8 cellular contexts compared by ENCODE assay signal in the genomic region with DNA sequence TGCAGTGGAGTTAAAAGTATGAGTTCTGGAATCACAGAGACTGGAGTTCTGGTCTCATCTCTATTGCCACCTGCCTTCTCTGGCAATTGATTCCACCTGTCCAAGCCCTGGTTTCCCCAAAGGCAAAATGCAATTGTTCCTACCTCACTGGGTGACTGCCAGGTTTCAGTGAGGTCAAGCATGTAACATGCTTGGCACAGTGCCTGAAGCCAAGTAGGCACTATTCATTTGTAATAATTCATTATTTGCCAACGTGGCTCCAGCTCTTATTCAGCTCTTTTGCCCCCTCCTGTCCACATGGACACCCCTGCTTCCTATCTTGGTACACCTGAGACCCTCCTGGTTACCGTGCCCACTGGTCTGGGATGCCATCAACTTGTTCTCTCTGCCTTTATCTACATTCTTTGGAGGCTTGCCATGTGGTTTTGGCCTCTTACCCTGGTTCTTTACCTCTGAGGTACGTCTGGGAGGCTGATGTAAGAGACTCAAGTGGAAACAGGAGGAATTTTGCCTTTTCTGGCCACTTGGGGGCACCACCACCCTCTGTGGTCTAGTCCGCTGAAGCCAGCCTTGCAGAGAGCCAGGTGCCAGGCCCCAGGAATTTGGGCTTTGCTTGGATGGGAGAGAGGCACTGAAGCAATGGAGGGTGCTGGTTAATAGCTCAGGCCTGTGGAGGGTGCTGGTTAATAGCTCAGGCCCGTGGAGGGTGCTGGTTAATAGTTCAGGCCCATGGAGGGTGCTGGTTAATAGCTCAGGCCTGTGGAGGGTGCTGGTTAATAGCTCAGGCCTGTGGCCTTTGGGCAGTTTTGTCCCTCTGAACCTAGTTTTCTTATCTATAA. TPM values are rescaled to one million over a fixed set of nuclear protein-coding genes. Genes with fewer than 3 reads are reported as not detected.
DNase-seq lines count a peak whose midpoint lies in the region; ATAC-seq and TF ChIP-seq lines count a peak whose summit lies in the region.

No MANE protein-coding gene starts in this region.

- H3K4me1 Mint-ChIP-seq in type B pancreatic cell (ENCODE audit: unreplicated experiment), result peaks cover 14% of the 10 kb centered on the region

- peak overlapping the region; percentile 72 for H3K27ac Mint-ChIP-seq in type B pancreatic cell

- peak; percentile 96 for DNase-seq in DMS79 (lab: John Stamatoyannopoulos, UW)
- DNase-seq in LoVo (ENCODE audit: low spot score), result peak; percentile 84
- peak; percentile 78 for DNase-seq in RKO (ENCODE audit: low spot score)
- DNase-seq in activated effector memory CD4-positive, alpha-beta T cell treated with anti-CD3 and anti-CD28 coated beads, Interleukin-2, amount 50 U/mL, for 16 hours, result peak; percentile 82
- peak; percentile 56 for DNase-seq in foreskin melanocyte
- peak; percentile 65 for DNase-seq in occipital lobe (lab: John Stamatoyannopoulos, UW)
- no peak for DNase-seq in type B pancreatic cell (ENCODE audit: extremely low spot score, unreplicated experiment)

- H3K27me3 Mint-ChIP-seq in type B pancreatic cell, result peaks cover 53% of the 10 kb centered on the region

- TF ChIP-seq CTCF in type B pancreatic cell (conservative IDR thresholded peaks at IDR 0.05), result peak; percentile 81

- no peaks in the 10 kb centered on the region for H3K9me3 Mint-ChIP-seq in type B pancreatic cell

- H3K4me3 Mint-ChIP-seq in type B pancreatic cell, result peak overlapping the region; percentile 82

- no peak for ATAC-seq in GM19023 (IDR thresholded peaks at IDR 0.05; ENCODE audit: unreplicated experiment)

- no peaks in the 10 kb centered on the region for H3K36me3 Mint-ChIP-seq in type B pancreatic cell

RNA-seq across cellular contexts. Expression of a gene that starts 1.7 kb away (rescaled TPM):
- total RNA-seq in occipital lobe, result not detected
- total RNA-seq in type B pancreatic cell (ENCODE audit: low replicate concordance), result 0.31 and 0.36 TPM in 2 replicates

RNA-seq across cellular contexts. Expression of a gene that starts 32.2 kb away (rescaled TPM):
- total RNA-seq in occipital lobe, result not detected
- total RNA-seq in type B pancreatic cell (ENCODE audit: low replicate concordance), result not detected in 2 replicates
